ENCODE assay signal across 29 cellular contexts in the genomic region with DNA sequence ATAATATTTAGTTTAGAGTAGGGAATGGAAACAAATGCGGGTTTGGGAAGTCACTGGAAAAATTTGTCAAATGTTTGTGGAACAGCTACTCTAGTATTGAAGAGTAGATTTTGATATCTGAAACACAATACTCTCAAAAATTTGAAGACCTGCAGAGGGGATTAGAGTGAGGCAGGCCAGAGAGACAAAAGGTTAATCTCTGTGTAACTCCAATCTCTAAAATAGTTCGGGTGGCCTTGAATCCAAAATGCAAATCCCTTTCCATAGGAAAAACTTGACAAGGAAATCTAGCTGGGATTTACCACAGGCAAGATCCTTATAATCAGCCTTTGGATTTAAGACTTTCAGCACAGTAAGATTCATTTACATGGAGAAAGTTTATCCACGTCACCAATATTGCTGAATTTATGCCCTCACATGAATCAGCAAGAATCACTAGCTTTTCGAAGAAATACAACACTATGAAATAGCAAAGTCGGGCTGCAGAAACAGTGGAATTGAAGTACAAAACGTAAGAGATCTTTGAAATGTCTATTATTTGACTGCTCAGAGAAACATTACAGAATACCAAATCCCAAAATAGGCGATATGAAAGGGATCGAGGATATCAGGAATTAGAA.
A peak's percentile ranks its signal among the peaks of the same experiment; 100 is the strongest.
DNase-seq lines count a peak whose midpoint lies in the region; ATAC-seq, FAIRE-seq and TF ChIP-seq lines count a peak whose summit lies in the region.
"Had no signal": no experiment of that assay in that cellular context is flagged by ENCODE, and none has a peak within 500 bp of the region (broad histone marks: within the 10 kb centered on the region; RNA-seq: fewer than 3 reads in every experiment).

No MANE protein-coding gene starts in this region.

- H3K9ac ChIP-seq in H9 (ENCODE audit: extremely low read depth, insufficient read length, low read length): no peak overlapping the region
- no peak overlapping the region for H3K9ac ChIP-seq in K562 (ENCODE audit: insufficient read depth in 1 of 2, low read depth in 2 of 2, low read length in 2 of 2)
- H3K9ac ChIP-seq in smooth muscle cell (ENCODE audit: low read depth): no peak overlapping the region

- H3K23ac ChIP-seq in H9 (ENCODE audit: insufficient read length, low read depth, low read length): no peak overlapping the region

- peak overlapping the region in 2 of 3 experiments; percentile 12 to 59; a peak in 2 of 7 replicates for H3K27ac Mint-ChIP-seq in H9
- H3K27ac Mint-ChIP-seq in activated CD4-positive, alpha-beta memory T cell treated with anti-CD3 and anti-CD28 coated beads for 36 hours: no peak overlapping the region
- H3K27ac Mint-ChIP-seq: B cell; CD8-positive, alpha-beta T cell; HFFc6; T-helper 1 cell treated with Interleukin-12 subunit alpha and Interleukin-12 subunit beta and Interleukin-4 antibody, amounts not matched to agents 30 μg/mL and 1 μg/mL, for 36 hours had no signal

- no peak overlapping the region for H3K14ac ChIP-seq in H9 (ENCODE audit: insufficient read depth, low read length)

- no peak overlapping the region for H3K56ac ChIP-seq in H9 (ENCODE audit: insufficient read length, low read depth, low read length)

- no peak overlapping the region for H3K4me3 ChIP-seq in K562
- H3K4me3 ChIP-seq in smooth muscle cell: no peak overlapping the region

- H3T11ph ChIP-seq in H9 (ENCODE audit: low read length): no peak overlapping the region

- ATAC-seq in K562 (peak; percentile 65), GM18511 (IDR thresholded peaks at IDR 0.05; ENCODE audit: unreplicated experiment) (no peak)
- ATAC-seq: CD8-positive, alpha-beta T cell had no signal

- no peak for TF ChIP-seq EP300 in K562 (IDR thresholded peaks at IDR 0.05; ENCODE audit: low read length)

- CTCF ChIA-PET in K562 (lab: Yijun Ruan, JAX; ENCODE audit: low intra/inter-chr PET ratio): no interaction called here
- CTCF ChIA-PET in activated CD4-positive, alpha-beta memory T cell treated with anti-CD3 and anti-CD28 coated beads for 36 hours (lab: Charles Lee): no interaction called here

- H3K27me3 ChIP-seq in H9 (ENCODE audit: insufficient read depth, low read length): no peaks in the 10 kb centered on the region
- no peaks in the 10 kb centered on the region for H3K27me3 ChIP-seq in K562 (ENCODE audit: control insufficient read depth in 2 of 2, insufficient read depth in 2 of 2, low read length in 2 of 2)
- H3K27me3 ChIP-seq in smooth muscle cell (ENCODE audit: low read depth): no peaks in the 10 kb centered on the region

- no peak overlapping the region for H2BK12ac ChIP-seq in H9 (ENCODE audit: insufficient read length, low read depth, low read length)

- no peak overlapping the region for H2BK15ac ChIP-seq in H9 (ENCODE audit: low read depth, low read length)

- DNase-seq in H9 (no peak), NCI-H82 (lab: John Stamatoyannopoulos, UW) (peak; percentile 60), K562 (ENCODE audit: extremely low read depth in 1 of 4, low spot score in 3 of 4) (no peak), smooth muscle cell (lab: John Stamatoyannopoulos, UW; ENCODE audit: unreplicated experiment) (no peak)
- DNase-seq in activated CD4-positive, alpha-beta memory T cell treated with anti-CD3 and anti-CD28 coated beads for 36 hours: no peak
- no peak for DNase-seq in activated CD4-positive, alpha-beta T cell treated with anti-CD3 and anti-CD28 coated beads, Interleukin-2, amount 50 U/mL, for 48 hours
- DNase-seq: Caco-2; CD8-positive, alpha-beta T cell; DMS 273 treated with DMSO at 0.1 percent for 48 hours; DMS79; EL; GF-D8; HFFc6; Karpas-422; NCI-H1092; NCI-H1417 treated with DMSO at 0.1 percent for 48 hours; NCI-H187; NCI-H2081 treated with DMSO at 0.1 percent for 48 hours; NCI-H2171 treated with DMSO at 0.1 percent for 48 hours; NCI-H345; NCI-H510A treated with DMSO at 0.1 percent for 48 hours; NK-92 treated with Interleukin-12 subunit alpha and Interleukin-12 subunit beta, amount 100 ng/mL, for 24 hours; SHP77 had no signal

- no CpG with 5 or more reads among the region's 8 CpGs for WGBS in H9 (ENCODE audit: extremely low coverage, insufficient read length, low lambda C conversion rate)
- WGBS in K562 (ENCODE audit: insufficient coverage, low coverage, missing lambda C conversion rate): 6% methylated on average over 8 of the region's 8 CpGs
- 81% methylated on average over 8 of the region's 8 CpGs for WGBS in smooth muscle cell (ENCODE audit: low lambda C conversion rate)

- H3K18ac ChIP-seq in H9 (ENCODE audit: insufficient read length, low read depth, low read length): no peak overlapping the region

- no peak overlapping the region for H4K5ac ChIP-seq in H9 (ENCODE audit: insufficient read length, low read depth, low read length)

- H3K9me1 ChIP-seq in K562 (ENCODE audit: control insufficient read depth, insufficient read depth, low read length): no peaks in the 10 kb centered on the region

- H3K4me1 ChIP-seq in H9 (ENCODE audit: insufficient read depth, low read length): no peaks in the 10 kb centered on the region
- H3K4me1 ChIP-seq in K562 (replicated peaks in 1 of 2; ENCODE audit: control insufficient read depth in 2 of 2, insufficient read depth in 2 of 2, low read length in 2 of 2): no peaks in the 10 kb centered on the region
- H3K4me1 ChIP-seq in smooth muscle cell (ENCODE audit: low read depth): no peaks in the 10 kb centered on the region
- H3K4me1 ChIP-seq: Caco-2 had no signal

- TF ChIP-seq RAD21 in K562 (CRISPR knock-in tag; conservative IDR thresholded peaks at IDR 0.05 in 1 of 2, IDR thresholded peaks at IDR 0.05 in 1 of 2): no peak

- H2BK120ac ChIP-seq in H9 (ENCODE audit: low read depth, low read length, poor library complexity, severe bottlenecking): no peak overlapping the region

- TF ChIP-seq CTCF in H9 (conservative IDR thresholded peaks at IDR 0.05) (no peak), K562 (IDR thresholded peaks at IDR 0.05 in 2 of 3, conservative IDR thresholded peaks at IDR 0.05 in 1 of 3; ENCODE audit: insufficient read depth in 2 of 3, low read depth in 1 of 3, low read length in 3 of 3) (no peak), smooth muscle cell (IDR thresholded peaks at IDR 0.05; ENCODE audit: borderline replicate concordance, insufficient read depth, poor library complexity, severe bottlenecking) (no peak)

- no peak overlapping the region for H3K27ac ChIP-seq in H9 (ENCODE audit: insufficient read length, low read depth, low read length)
- H3K27ac ChIP-seq in K562 (ENCODE audit: extremely low read depth, low read depth, low read length): peak overlapping the region; percentile 41; the same call in 1 of the 3 replicates
- H3K27ac ChIP-seq in smooth muscle cell (ENCODE audit: low read depth): no peak overlapping the region
- H3K27ac ChIP-seq: C4-2B, RWPE1 had no signal

- H4K91ac ChIP-seq in H9 (ENCODE audit: insufficient read length, low read depth, low read length): no peak overlapping the region

- H2BK20ac ChIP-seq in H9 (ENCODE audit: low read depth, low read length, poor library complexity, severe bottlenecking): no peak overlapping the region

- no peak overlapping the region for H3K4me3 Mint-ChIP-seq in H9
- no peak overlapping the region for H3K4me3 Mint-ChIP-seq in activated CD4-positive, alpha-beta memory T cell treated with anti-CD3 and anti-CD28 coated beads for 36 hours
- H3K4me3 Mint-ChIP-seq: B cell; CD8-positive, alpha-beta T cell; HFFc6; T-helper 1 cell treated with Interleukin-12 subunit alpha and Interleukin-12 subunit beta and Interleukin-4 antibody, amounts not matched to agents 30 μg/mL and 1 μg/mL, for 36 hours had no signal

- H3K36me3 Mint-ChIP-seq in H9 (ENCODE audit: insufficient read depth in 1 of 3, low read depth in 3 of 3): no peaks in the 10 kb centered on the region
- no peaks in the 10 kb centered on the region for H3K36me3 Mint-ChIP-seq in activated CD4-positive, alpha-beta memory T cell treated with anti-CD3 and anti-CD28 coated beads for 36 hours
- H3K36me3 Mint-ChIP-seq: CD8-positive, alpha-beta T cell had no signal

- intact Hi-C loops in K562 (cut with micrococcal nuclease): no loop called here
- intact Hi-C loops in activated CD4-positive, alpha-beta memory T cell treated with anti-CD3 and anti-CD28 coated beads for 36 hours (cut with micrococcal nuclease): no loop called here

- H2AK5ac ChIP-seq in H9 (ENCODE audit: insufficient read length, low read length): no peak overlapping the region

- no peaks in the 10 kb centered on the region for H3K36me3 ChIP-seq in K562 (ENCODE audit: control insufficient read depth, insufficient read depth, low read length)
- H3K36me3 ChIP-seq in smooth muscle cell (ENCODE audit: low read depth): no peaks in the 10 kb centered on the region

- H2AFZ ChIP-seq in H9 (ENCODE audit: low read length): no peak overlapping the region
- H2AFZ ChIP-seq in K562 (ENCODE audit: low read depth, low read length): peak overlapping the region; percentile 48; the same call in 1 of the 2 replicates
- H2AFZ ChIP-seq in smooth muscle cell (ENCODE audit: low read depth): no peak overlapping the region

- no peak overlapping the region for H3K4me2 ChIP-seq in H9 (ENCODE audit: insufficient read depth, insufficient read length, low read length)
- no peak overlapping the region for H3K4me2 ChIP-seq in K562 (ENCODE audit: insufficient read depth, low read length)
- no peak overlapping the region for H3K4me2 ChIP-seq in smooth muscle cell

- no peaks in the 10 kb centered on the region; a peak in 1 of 5 replicates for H3K9me3 Mint-ChIP-seq in H9
- H3K9me3 Mint-ChIP-seq in activated CD4-positive, alpha-beta memory T cell treated with anti-CD3 and anti-CD28 coated beads for 36 hours: peaks cover 4% of the 10 kb centered on the region

- H3K23me2 ChIP-seq in H9 (ENCODE audit: insufficient read length, low read depth, low read length, poor library complexity, severe bottlenecking): no peaks in the 10 kb centered on the region

- no TSS peak for BruUV-seq in K562 (replicated peaks; lab: Mats Ljungman, UMichigan)

- H3K79me1 ChIP-seq in H9 (ENCODE audit: insufficient read depth, low read depth, low read length, poor library complexity, severe bottlenecking): no peaks in the 10 kb centered on the region

- no peaks in the 10 kb centered on the region for H3F3A ChIP-seq in smooth muscle cell (ENCODE audit: low read depth)

- POLR2A ChIA-PET in K562 (lab: Yijun Ruan, JAX): no interaction called here
- POLR2A ChIA-PET in activated CD4-positive, alpha-beta memory T cell treated with anti-CD3 and anti-CD28 coated beads for 36 hours (lab: Charles Lee): no interaction called here

- H3K9me3 ChIP-seq in H9 (ENCODE audit: control insufficient read depth, low read depth, low read length): no peaks in the 10 kb centered on the region
- no peaks in the 10 kb centered on the region for H3K9me3 ChIP-seq in K562 (replicated peaks; ENCODE audit: control insufficient read depth, insufficient read depth, low read depth, low read length)
- no peaks in the 10 kb centered on the region for H3K9me3 ChIP-seq in smooth muscle cell (replicated peaks; ENCODE audit: low read depth)
- H3K9me3 ChIP-seq: Caco-2 had no signal

- peaks cover 9% of the 10 kb centered on the region in 2 experiments for H3K4me1 Mint-ChIP-seq in H9
- no peaks in the 10 kb centered on the region for H3K4me1 Mint-ChIP-seq in activated CD4-positive, alpha-beta memory T cell treated with anti-CD3 and anti-CD28 coated beads for 36 hours (ENCODE audit: low read depth)
- H3K4me1 Mint-ChIP-seq: B cell had no signal

- no peak for TF ChIP-seq POLR2A in K562 (conservative IDR thresholded peaks at IDR 0.05)

- in situ Hi-C loops in K562 (cut with MboI): no loop called here

- no peak overlapping the region for H3K4ac ChIP-seq in H9 (ENCODE audit: low read depth, low read length)

- H4K20me1 ChIP-seq in H9 (ENCODE audit: control insufficient read depth, insufficient read depth, insufficient read length): no peaks in the 10 kb centered on the region
- no peaks in the 10 kb centered on the region for H4K20me1 ChIP-seq in K562 (replicated peaks; ENCODE audit: control insufficient read depth, insufficient read depth, low read length)
- no peaks in the 10 kb centered on the region for H4K20me1 ChIP-seq in smooth muscle cell (ENCODE audit: low read depth)

- no peak overlapping the region for H4K8ac ChIP-seq in H9 (replicated peaks; ENCODE audit: insufficient read length, low read depth, low read length)

- no peaks in the 10 kb centered on the region for H3K27me3 Mint-ChIP-seq in H9 (ENCODE audit: low read depth)
- no peaks in the 10 kb centered on the region for H3K27me3 Mint-ChIP-seq in activated CD4-positive, alpha-beta memory T cell treated with anti-CD3 and anti-CD28 coated beads for 36 hours
- H3K27me3 Mint-ChIP-seq: B cell had no signal

- no peak overlapping the region for H2BK5ac ChIP-seq in H9 (ENCODE audit: insufficient read length, low read length)

- FAIRE-seq in K562 (lab: Jason Lieb, UNC): peak; percentile 40
- FAIRE-seq: GM12891 had no signal

- H3K79me2 ChIP-seq in H9 (ENCODE audit: insufficient read depth, low read length): no peaks in the 10 kb centered on the region
- no peaks in the 10 kb centered on the region for H3K79me2 ChIP-seq in K562 (ENCODE audit: control insufficient read depth, insufficient read depth, low read length)
- H3K79me2 ChIP-seq in smooth muscle cell (ENCODE audit: low read depth): no peaks in the 10 kb centered on the region
